ENCODE assay signal across 12 cellular contexts in the genomic region with DNA sequence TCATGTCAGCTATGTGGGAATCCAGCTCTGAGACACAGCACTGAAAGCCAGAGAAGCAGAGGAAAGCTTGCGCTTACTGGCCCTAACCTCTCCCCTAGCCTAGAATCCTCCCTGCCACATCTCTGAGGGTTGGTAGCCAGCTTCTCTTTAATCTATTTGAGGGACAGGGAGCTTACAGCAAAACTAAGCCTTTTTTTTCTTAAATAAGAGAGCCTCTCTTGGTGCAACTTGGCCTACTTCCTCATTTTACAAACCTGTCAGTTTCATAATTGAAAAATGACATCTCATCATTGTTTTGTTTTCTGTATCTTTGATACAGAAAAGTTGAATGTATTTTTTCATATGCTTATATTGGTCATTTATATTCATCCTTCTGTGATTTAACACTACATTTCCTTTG.
DNase-seq lines count a peak whose midpoint lies in the region; ATAC-seq, FAIRE-seq and TF ChIP-seq lines count a peak whose summit lies in the region.
"Had no signal": no experiment of that assay in that cellular context is flagged by ENCODE, and none has a peak within 500 bp of the region (broad histone marks: within the 10 kb centered on the region; RNA-seq: fewer than 3 reads in every experiment).

No MANE protein-coding gene starts in this region.

- no peak for TF ChIP-seq POLR2A in tibial nerve (IDR thresholded peaks at IDR 0.05)

- no peaks in the 10 kb centered on the region for H3K27me3 ChIP-seq in tibial nerve
- H3K27me3 ChIP-seq: tibial artery had no signal

- no peak overlapping the region for H3K4me3 Mint-ChIP-seq in WTC11
- H3K4me3 Mint-ChIP-seq: activated T-cell treated with anti-CD3 and anti-CD28 coated beads, Interleukin-2, amount 50 U/mL, for 72 hours had no signal

- peak; percentile 96 for ATAC-seq in GM18511 (IDR thresholded peaks at IDR 0.05; ENCODE audit: unreplicated experiment)
- ATAC-seq in GM21528 (IDR thresholded peaks at IDR 0.05; ENCODE audit: low FRiP score, unreplicated experiment) = peak; percentile 92
- peak; percentile 94 for ATAC-seq in HG03354 (IDR thresholded peaks at IDR 0.05; ENCODE audit: poor library complexity, severe bottlenecking, unreplicated experiment)
- no peak for ATAC-seq in WTC11
- ATAC-seq in HG02840 (IDR thresholded peaks at IDR 0.05; ENCODE audit: low FRiP score, unreplicated experiment) = no peak
- ATAC-seq: activated T-cell treated with anti-CD3 and anti-CD28 coated beads, Interleukin-2, amount 50 U/mL, for 72 hours; left colon had no signal

- no peak overlapping the region for H3K27ac Mint-ChIP-seq in WTC11
- H3K27ac Mint-ChIP-seq: activated T-cell treated with anti-CD3 and anti-CD28 coated beads, Interleukin-2, amount 50 U/mL, for 72 hours had no signal

- TF ChIP-seq EP300 in tibial nerve (IDR thresholded peaks at IDR 0.05) = no peak

- TF ChIP-seq CTCF in WTC11 (IDR thresholded peaks at IDR 0.05) (no peak), tibial nerve (IDR thresholded peaks at IDR 0.05) (no peak)

- POLR2A ChIA-PET in WTC11 (lab: Charles Lee) = no interaction called here

- FAIRE-seq in colon (lab: Jason Lieb, UNC) = peak; percentile 28

- H3K4me1 ChIP-seq in tibial nerve = peaks cover 0 to 15% (median 6%) of the 10 kb centered on the region in 4 donors

- H3K27me3 Mint-ChIP-seq in WTC11 (ENCODE audit: low read depth) = peaks cover 3% of the 10 kb centered on the region; the same call in 1 of the 2 replicates

- peaks cover 6% of the 10 kb centered on the region for H3K4me1 Mint-ChIP-seq in WTC11

- no peaks in the 10 kb centered on the region for H3K36me3 ChIP-seq in tibial nerve
- H3K36me3 ChIP-seq: tibial artery had no signal

- H3K36me3 Mint-ChIP-seq in WTC11 = no peaks in the 10 kb centered on the region

- no peaks in the 10 kb centered on the region for H3K9me3 Mint-ChIP-seq in WTC11
- H3K9me3 Mint-ChIP-seq: activated T-cell treated with anti-CD3 and anti-CD28 coated beads, Interleukin-2, amount 50 U/mL, for 72 hours had no signal

- no peaks in the 10 kb centered on the region for H3K9me3 ChIP-seq in tibial nerve
- H3K9me3 ChIP-seq: tibial artery had no signal

- no peak overlapping the region for H3K27ac ChIP-seq in tibial nerve
- H3K27ac ChIP-seq: tibial artery had no signal

- CTCF ChIA-PET in WTC11 (lab: Charles Lee) = interaction anchor here (0.9 to 1.6 kb wide), 2 partner anchors 134 to 136 kb away, joined by 3 to 4 read pairs; no protein-coding TSS in a partner anchor

- DNase-seq in WTC11 (ENCODE audit: low spot score) (no peak), hippocampal formation (lab: John Stamatoyannopoulos, UW) (no peak), tibial nerve (ENCODE audit: low spot score in 2 of 2) (no peak)
- DNase-seq: activated T-cell treated with anti-CD3 and anti-CD28 coated beads, Interleukin-2, amount 50 U/mL, for 72 hours; DMS53; left colon; tibial artery had no signal

- H3K4me3 ChIP-seq in tibial nerve = no peak overlapping the region
- H3K4me3 ChIP-seq: tibial artery had no signal

- 87 to 92% methylated on average over 1 of the region's 1 CpG for WGBS in tibial nerve, 2 donors

TF ChIP-seq in WTC11, 78 proteins besides CTCF, POLR2A, EP300 and RAD21:
- TF ChIP-seq, protein P1, sequence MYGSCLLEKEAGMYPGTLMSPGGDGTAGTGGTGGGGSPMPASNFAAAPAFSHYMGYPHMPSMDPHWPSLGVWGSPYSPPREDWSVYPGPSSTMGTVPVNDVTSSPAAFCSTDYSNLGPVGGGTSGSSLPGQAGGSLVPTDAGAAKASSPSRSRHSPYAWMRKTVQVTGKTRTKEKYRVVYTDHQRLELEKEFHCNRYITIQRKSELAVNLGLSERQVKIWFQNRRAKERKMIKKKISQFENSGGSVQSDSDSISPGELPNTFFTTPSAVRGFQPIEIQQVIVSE (CRISPR knock-in tag; IDR thresholded peaks at IDR 0.05; ENCODE audit: borderline replicate concordance) = no peak
- TF ChIP-seq, protein P2, sequence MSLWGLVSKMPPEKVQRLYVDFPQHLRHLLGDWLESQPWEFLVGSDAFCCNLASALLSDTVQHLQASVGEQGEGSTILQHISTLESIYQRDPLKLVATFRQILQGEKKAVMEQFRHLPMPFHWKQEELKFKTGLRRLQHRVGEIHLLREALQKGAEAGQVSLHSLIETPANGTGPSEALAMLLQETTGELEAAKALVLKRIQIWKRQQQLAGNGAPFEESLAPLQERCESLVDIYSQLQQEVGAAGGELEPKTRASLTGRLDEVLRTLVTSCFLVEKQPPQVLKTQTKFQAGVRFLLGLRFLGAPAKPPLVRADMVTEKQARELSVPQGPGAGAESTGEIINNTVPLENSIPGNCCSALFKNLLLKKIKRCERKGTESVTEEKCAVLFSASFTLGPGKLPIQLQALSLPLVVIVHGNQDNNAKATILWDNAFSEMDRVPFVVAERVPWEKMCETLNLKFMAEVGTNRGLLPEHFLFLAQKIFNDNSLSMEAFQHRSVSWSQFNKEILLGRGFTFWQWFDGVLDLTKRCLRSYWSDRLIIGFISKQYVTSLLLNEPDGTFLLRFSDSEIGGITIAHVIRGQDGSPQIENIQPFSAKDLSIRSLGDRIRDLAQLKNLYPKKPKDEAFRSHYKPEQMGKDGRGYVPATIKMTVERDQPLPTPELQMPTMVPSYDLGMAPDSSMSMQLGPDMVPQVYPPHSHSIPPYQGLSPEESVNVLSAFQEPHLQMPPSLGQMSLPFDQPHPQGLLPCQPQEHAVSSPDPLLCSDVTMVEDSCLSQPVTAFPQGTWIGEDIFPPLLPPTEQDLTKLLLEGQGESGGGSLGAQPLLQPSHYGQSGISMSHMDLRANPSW (CRISPR knock-in tag; conservative IDR thresholded peaks at IDR 0.05; ENCODE audit: low read depth) = no peak
- TF ChIP-seq GTF2I (CRISPR knock-in tag; conservative IDR thresholded peaks at IDR 0.05) (no peak), TEAD1 (CRISPR knock-in tag; IDR thresholded peaks at IDR 0.05) (no peak), TP53 (CRISPR knock-in tag; IDR thresholded peaks at IDR 0.05) (no peak), NFYB (CRISPR knock-in tag; conservative IDR thresholded peaks at IDR 0.05; ENCODE audit: low read depth) (no peak), ATF1 (CRISPR knock-in tag; IDR thresholded peaks at IDR 0.05) (no peak)
- TF ChIP-seq, protein P3, sequence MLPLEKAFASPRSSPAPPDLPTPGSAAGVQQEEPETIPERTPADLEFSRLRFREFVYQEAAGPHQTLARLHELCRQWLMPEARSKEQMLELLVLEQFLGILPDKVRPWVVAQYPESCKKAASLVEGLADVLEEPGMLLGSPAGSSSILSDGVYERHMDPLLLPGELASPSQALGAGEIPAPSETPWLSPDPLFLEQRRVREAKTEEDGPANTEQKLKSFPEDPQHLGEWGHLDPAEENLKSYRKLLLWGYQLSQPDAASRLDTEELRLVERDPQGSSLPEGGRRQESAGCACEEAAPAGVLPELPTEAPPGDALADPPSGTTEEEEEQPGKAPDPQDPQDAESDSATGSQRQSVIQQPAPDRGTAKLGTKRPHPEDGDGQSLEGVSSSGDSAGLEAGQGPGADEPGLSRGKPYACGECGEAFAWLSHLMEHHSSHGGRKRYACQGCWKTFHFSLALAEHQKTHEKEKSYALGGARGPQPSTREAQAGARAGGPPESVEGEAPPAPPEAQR (CRISPR knock-in tag; IDR thresholded peaks at IDR 0.05) = no peak
- TF ChIP-seq, protein P4, sequence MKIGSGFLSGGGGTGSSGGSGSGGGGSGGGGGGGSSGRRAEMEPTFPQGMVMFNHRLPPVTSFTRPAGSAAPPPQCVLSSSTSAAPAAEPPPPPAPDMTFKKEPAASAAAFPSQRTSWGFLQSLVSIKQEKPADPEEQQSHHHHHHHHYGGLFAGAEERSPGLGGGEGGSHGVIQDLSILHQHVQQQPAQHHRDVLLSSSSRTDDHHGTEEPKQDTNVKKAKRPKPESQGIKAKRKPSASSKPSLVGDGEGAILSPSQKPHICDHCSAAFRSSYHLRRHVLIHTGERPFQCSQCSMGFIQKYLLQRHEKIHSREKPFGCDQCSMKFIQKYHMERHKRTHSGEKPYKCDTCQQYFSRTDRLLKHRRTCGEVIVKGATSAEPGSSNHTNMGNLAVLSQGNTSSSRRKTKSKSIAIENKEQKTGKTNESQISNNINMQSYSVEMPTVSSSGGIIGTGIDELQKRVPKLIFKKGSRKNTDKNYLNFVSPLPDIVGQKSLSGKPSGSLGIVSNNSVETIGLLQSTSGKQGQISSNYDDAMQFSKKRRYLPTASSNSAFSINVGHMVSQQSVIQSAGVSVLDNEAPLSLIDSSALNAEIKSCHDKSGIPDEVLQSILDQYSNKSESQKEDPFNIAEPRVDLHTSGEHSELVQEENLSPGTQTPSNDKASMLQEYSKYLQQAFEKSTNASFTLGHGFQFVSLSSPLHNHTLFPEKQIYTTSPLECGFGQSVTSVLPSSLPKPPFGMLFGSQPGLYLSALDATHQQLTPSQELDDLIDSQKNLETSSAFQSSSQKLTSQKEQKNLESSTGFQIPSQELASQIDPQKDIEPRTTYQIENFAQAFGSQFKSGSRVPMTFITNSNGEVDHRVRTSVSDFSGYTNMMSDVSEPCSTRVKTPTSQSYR (CRISPR knock-in tag; IDR thresholded peaks at IDR 0.05) = no peak
- TF ChIP-seq, protein P5, sequence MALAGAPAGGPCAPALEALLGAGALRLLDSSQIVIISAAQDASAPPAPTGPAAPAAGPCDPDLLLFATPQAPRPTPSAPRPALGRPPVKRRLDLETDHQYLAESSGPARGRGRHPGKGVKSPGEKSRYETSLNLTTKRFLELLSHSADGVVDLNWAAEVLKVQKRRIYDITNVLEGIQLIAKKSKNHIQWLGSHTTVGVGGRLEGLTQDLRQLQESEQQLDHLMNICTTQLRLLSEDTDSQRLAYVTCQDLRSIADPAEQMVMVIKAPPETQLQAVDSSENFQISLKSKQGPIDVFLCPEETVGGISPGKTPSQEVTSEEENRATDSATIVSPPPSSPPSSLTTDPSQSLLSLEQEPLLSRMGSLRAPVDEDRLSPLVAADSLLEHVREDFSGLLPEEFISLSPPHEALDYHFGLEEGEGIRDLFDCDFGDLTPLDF (CRISPR knock-in tag; IDR thresholded peaks at IDR 0.05) = no peak
TF ChIP-seq in WTC11: peak in this region for 0.

Comparison
In these comparisons a context has a peak if more than half of its experiments do, and no peak if none do; other contexts are left out.
1. ATAC-seq: peak in GM18511 (single experiment), GM21528 (single experiment) and HG03354 (single experiment); none in WTC11 (single experiment) and HG02840 (single experiment).